ENCODE assay signal across 8 cellular contexts in the genomic region with DNA sequence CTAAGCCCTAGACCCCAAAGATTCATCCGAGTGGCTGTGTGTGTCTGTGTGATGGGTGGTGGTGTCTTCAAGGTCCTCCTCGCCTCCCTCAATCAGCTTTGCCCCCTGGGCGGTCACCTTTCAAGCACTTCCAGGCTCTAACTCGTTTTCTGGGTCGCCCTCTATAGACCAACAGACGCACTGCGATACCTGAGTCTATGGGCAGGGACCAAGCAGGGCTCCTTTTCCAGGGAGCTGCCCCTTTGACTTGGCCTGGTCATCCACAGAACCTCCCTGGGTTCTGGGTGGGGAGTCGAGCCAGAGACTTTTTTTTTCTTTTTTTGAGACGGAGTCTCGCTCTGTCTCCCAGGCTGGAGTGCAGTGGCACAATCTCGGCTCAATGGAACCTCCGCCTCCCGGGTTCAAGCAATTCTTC. TPM values are rescaled to one million over a fixed set of nuclear protein-coding genes. Genes with fewer than 3 reads are reported as not detected.
DNase-seq lines count a peak whose midpoint lies in the region; ATAC-seq and TF ChIP-seq lines count a peak whose summit lies in the region.

No MANE protein-coding gene starts in this region.

- ATAC-seq in HG02973 (IDR thresholded peaks at IDR 0.05; ENCODE audit: unreplicated experiment) = peak; percentile 40
- no peak for ATAC-seq in GM19395 (IDR thresholded peaks at IDR 0.05; ENCODE audit: unreplicated experiment)

- peak overlapping the region; percentile 95 for H3K4me3 Mint-ChIP-seq in endothelial cell (ENCODE audit: unreplicated experiment)

- in situ Hi-C loops in Caki2 (cut with HindIII; ENCODE audit: low pct_unique_long_range_greater_than_20kb, low sequenced_read_pairs) = no loop called here

- peaks cover 4% of the 10 kb centered on the region for H3K4me1 Mint-ChIP-seq in endothelial cell (ENCODE audit: unreplicated experiment)

- peaks cover 6% of the 10 kb centered on the region for H3K27me3 Mint-ChIP-seq in endothelial cell (ENCODE audit: unreplicated experiment)

- TF ChIP-seq CTCF in endothelial cell (IDR thresholded peaks at IDR 0.05; ENCODE audit: unreplicated experiment) = no peak

- no peaks in the 10 kb centered on the region for H3K9me3 Mint-ChIP-seq in endothelial cell (ENCODE audit: unreplicated experiment)

- H3K36me3 Mint-ChIP-seq in endothelial cell (ENCODE audit: low read depth, unreplicated experiment) = peaks cover 4% of the 10 kb centered on the region

- DNase-seq in Caki2 (ENCODE audit: low read depth) = peak; percentile 65
- peak; percentile 69 to 73 for DNase-seq in NOMO-1 (lab: John Stamatoyannopoulos, UW; ENCODE audit: unreplicated experiment in 2 of 2)
- DNase-seq in activated CD8-positive, alpha-beta memory T cell treated with anti-CD3 and anti-CD28 coated beads for 48 hours (ENCODE audit: low read depth in 2 of 3, low spot score in 2 of 3) = peak; percentile 24 to 47 (median 33)
- peak; percentile 69 for DNase-seq in endothelial cell (ENCODE audit: low spot score)
- peak; percentile 67 for DNase-seq in mucosa of gallbladder (ENCODE audit: low spot score)
- DNase-seq in stimulated activated CD8-positive, alpha-beta memory T cell treated with anti-CD3 and anti-CD28 coated beads, Interleukin-4, amount 100 ng/mL, for 48 hours = peak; percentile 79

- no peak overlapping the region for H3K27ac Mint-ChIP-seq in endothelial cell (ENCODE audit: unreplicated experiment)

RNA-seq across cellular contexts. Expression of gene SLC27A4, which starts 1.1 kb away (rescaled TPM):
- total RNA-seq in Caki2 (2014; rRNA removed; shearing (Covaris generic); ENCODE audit: low replicate concordance) = 18.8 and 22.0 TPM in 2 replicates
- total RNA-seq in endothelial cell (ENCODE audit: unreplicated experiment) (23.0 TPM), mucosa of gallbladder (50.4 TPM)

RNA-seq across cellular contexts. Expression of gene COQ4, which starts 18.8 kb away (rescaled TPM):
- total RNA-seq in Caki2 (2014; rRNA removed; shearing (Covaris generic); ENCODE audit: low replicate concordance) = 76.4 and 85.3 TPM in 2 replicates
- total RNA-seq in endothelial cell (ENCODE audit: unreplicated experiment) = 46.6 TPM
- total RNA-seq in mucosa of gallbladder = 54.8 TPM

RNA-seq across cellular contexts. Expression of gene TRUB2, which starts 19.2 kb away (rescaled TPM):
- total RNA-seq in Caki2 (2014; rRNA removed; shearing (Covaris generic); ENCODE audit: low replicate concordance) = 17.2 and 29.2 TPM in 2 replicates
- 25.8 TPM for total RNA-seq in endothelial cell (ENCODE audit: unreplicated experiment)
- 21.8 TPM for total RNA-seq in mucosa of gallbladder

RNA-seq across cellular contexts. Expression of gene URM1, which starts 29.7 kb away (rescaled TPM):
- total RNA-seq in Caki2 (2014; rRNA removed; shearing (Covaris generic); ENCODE audit: low replicate concordance) = 71.8 and 107 TPM in 2 replicates
- total RNA-seq in endothelial cell (ENCODE audit: unreplicated experiment) = 96.1 TPM
- total RNA-seq in mucosa of gallbladder = 53.1 TPM
